In genomic region chr10:62079885-62080559, GRCh38 we compare ENCODE assay signal across 8 cellular contexts.
DNase-seq lines count a peak whose midpoint lies in the region; ATAC-seq and TF ChIP-seq lines count a peak whose summit lies in the region.

No MANE protein-coding gene starts in this region.

- peaks cover 53% of the 10 kb centered on the region for H3K36me3 Mint-ChIP-seq in CD4-positive, alpha-beta T cell (ENCODE audit: low read depth)
- H3K36me3 Mint-ChIP-seq in activated naive CD8-positive, alpha-beta T cell treated with anti-CD3 and anti-CD28 coated beads, Interleukin-2, amount 50 U/mL, for 24 hours (ENCODE audit: low read depth): peaks cover 47% of the 10 kb centered on the region

- H3K27ac Mint-ChIP-seq in CD4-positive, alpha-beta T cell: peak overlapping the region; percentile 82
- peak overlapping the region; percentile 78 for H3K27ac Mint-ChIP-seq in activated naive CD8-positive, alpha-beta T cell treated with anti-CD3 and anti-CD28 coated beads, Interleukin-2, amount 50 U/mL, for 24 hours

- CTCF ChIA-PET in CD4-positive, alpha-beta T cell (lab: Charles Lee): interaction anchor here (1.1 to 1.7 kb wide), 3 partner anchors 10 to 165 kb away, joined by 3 to 8 read pairs (median 5); no protein-coding TSS in a partner anchor

- H3K27me3 ChIP-seq in CD4-positive, alpha-beta T cell (ENCODE audit: control insufficient read depth, insufficient read depth, low read length): no peaks in the 10 kb centered on the region

- no peaks in the 10 kb centered on the region for H3K9me3 Mint-ChIP-seq in CD4-positive, alpha-beta T cell
- peaks cover 4% of the 10 kb centered on the region for H3K9me3 Mint-ChIP-seq in activated naive CD8-positive, alpha-beta T cell treated with anti-CD3 and anti-CD28 coated beads, Interleukin-2, amount 50 U/mL, for 24 hours

- DNase-seq in CD4-positive, alpha-beta T cell: no peak
- DNase-seq in activated naive CD8-positive, alpha-beta T cell treated with anti-CD3 and anti-CD28 coated beads, Interleukin-2, amount 50 U/mL, for 24 hours: no peak
- DNase-seq in GM13976 (ENCODE audit: low spot score) (no peak), NCI-H2196 treated with DMSO at 0.1 percent for 48 hours (lab: John Stamatoyannopoulos, UW; ENCODE audit: unreplicated experiment) (no peak), DMS114 treated with DMSO at 0.1 percent for 48 hours (lab: John Stamatoyannopoulos, UW; ENCODE audit: unreplicated experiment) (no peak), HPDE6-E6E7 (ENCODE audit: extremely low spot score) (no peak)

- H3K4me1 Mint-ChIP-seq in CD4-positive, alpha-beta T cell (ENCODE audit: low read depth): peaks cover 89% of the 10 kb centered on the region
- H3K4me1 Mint-ChIP-seq in activated naive CD8-positive, alpha-beta T cell treated with anti-CD3 and anti-CD28 coated beads, Interleukin-2, amount 50 U/mL, for 24 hours: peaks cover 87% of the 10 kb centered on the region

- H3K27me3 Mint-ChIP-seq in CD4-positive, alpha-beta T cell: no peaks in the 10 kb centered on the region
- no peaks in the 10 kb centered on the region for H3K27me3 Mint-ChIP-seq in activated naive CD8-positive, alpha-beta T cell treated with anti-CD3 and anti-CD28 coated beads, Interleukin-2, amount 50 U/mL, for 24 hours

- H3K4me3 Mint-ChIP-seq in CD4-positive, alpha-beta T cell: no peak overlapping the region
- H3K4me3 Mint-ChIP-seq in activated naive CD8-positive, alpha-beta T cell treated with anti-CD3 and anti-CD28 coated beads, Interleukin-2, amount 50 U/mL, for 24 hours: no peak overlapping the region

- TF ChIP-seq CTCF in CD4-positive, alpha-beta T cell (IDR thresholded peaks at IDR 0.05): no peak
- TF ChIP-seq CTCF in GM13976 (IDR thresholded peaks at IDR 0.05; ENCODE audit: borderline replicate concordance, control extremely low read depth, extremely low read depth, insufficient read depth, missing control alignments): no peak

- in situ Hi-C loops in GM13976 (cut with MboI; ENCODE audit: low sequenced_read_pairs, unreplicated experiment): no loop called here

- no peaks in the 10 kb centered on the region for H3K9me3 ChIP-seq in CD4-positive, alpha-beta T cell (ENCODE audit: control insufficient read depth, low read length)

- no peak for ATAC-seq in CD4-positive, alpha-beta T cell (ENCODE audit: poor library complexity)
- peak; percentile 57 for ATAC-seq in GM19043 (IDR thresholded peaks at IDR 0.05; ENCODE audit: low read depth, unreplicated experiment)
- ATAC-seq in HG03039 (IDR thresholded peaks at IDR 0.05; ENCODE audit: unreplicated experiment): peak; percentile 62
- no peak for ATAC-seq in activated naive CD8-positive, alpha-beta T cell treated with anti-CD3 and anti-CD28 coated beads, Interleukin-2, amount 50 U/mL, for 24 hours

- POLR2A ChIA-PET in CD4-positive, alpha-beta T cell (lab: Charles Lee): interaction anchor here (1.8 to 1.9 kb wide), 2 partner anchors 31 to 104 kb away, joined by 6 to 9 read pairs; no protein-coding TSS in a partner anchor

- intact Hi-C loops in CD4-positive, alpha-beta T cell (cut with DNase I, micrococcal nuclease): loop anchor here (5.0 to 10.0 kb wide), 2 partner anchors 38 to 45 kb away; no protein-coding TSS in a partner anchor

- no peak overlapping the region for H3K27ac ChIP-seq in CD4-positive, alpha-beta T cell (ENCODE audit: low read depth, low read length)

Comparison
In these comparisons a context has a peak if more than half of its experiments do, and no peak if none do; other contexts are left out.
1. ATAC-seq: peak in GM19043 (single experiment) and HG03039 (single experiment); none in CD4-positive, alpha-beta T cell (single experiment) and activated naive CD8-positive, alpha-beta T cell treated with anti-CD3 and anti-CD28 coated beads, Interleukin-2, amount 50 U/mL, for 24 hours (single experiment).